ENCODE assay signal across 9 cellular contexts in genomic region chr12:25130741-25131188, GRCh38.
A peak's percentile ranks its signal among the peaks of the same experiment; 100 is the strongest.
DNase-seq lines count a peak whose midpoint lies in the region; ATAC-seq, FAIRE-seq and TF ChIP-seq lines count a peak whose summit lies in the region.
"Had no signal": no experiment of that assay in that cellular context is flagged by ENCODE, and none has a peak within 500 bp of the region (broad histone marks: within the 10 kb centered on the region; RNA-seq: fewer than 3 reads in every experiment).

No MANE protein-coding gene starts in this region.

- peak; percentile 93 for FAIRE-seq in TTC549 (lab: Jason Lieb, UNC)

- no peaks in the 10 kb centered on the region for H3K36me3 Mint-ChIP-seq in activated CD8-positive, alpha-beta memory T cell treated with anti-CD3 and anti-CD28 coated beads, Interleukin-2, amount 10 ng/mL, durations not matched to agents 7 days and 5 days

- no peak for ATAC-seq in thoracic aorta (ENCODE audit: insufficient number of reproducible peaks, low FRiP score, low read depth)
- ATAC-seq in activated CD8-positive, alpha-beta memory T cell treated with anti-CD3 and anti-CD28 coated beads, Interleukin-2, amount 10 ng/mL, durations not matched to agents 7 days and 5 days, result no peak

- peaks cover 8% of the 10 kb centered on the region for H3K27me3 Mint-ChIP-seq in activated CD8-positive, alpha-beta memory T cell treated with anti-CD3 and anti-CD28 coated beads, Interleukin-2, amount 10 ng/mL, durations not matched to agents 7 days and 5 days

- no peaks in the 10 kb centered on the region for H3K4me1 ChIP-seq in thoracic aorta (ENCODE audit: control insufficient read depth in 1 of 2, low read depth in 2 of 2)
- H3K4me1 ChIP-seq: SJSA1 had no signal

- no peak overlapping the region for H3K27ac ChIP-seq in thoracic aorta
- H3K27ac ChIP-seq: SJSA1 had no signal

- no peak overlapping the region for H3K4me3 ChIP-seq in thoracic aorta
- H3K4me3 ChIP-seq: SJSA1 had no signal

- no peaks in the 10 kb centered on the region for H3K27me3 ChIP-seq in thoracic aorta (replicated peaks; ENCODE audit: insufficient read depth)
- H3K27me3 ChIP-seq: SJSA1 had no signal

- DNase-seq in GM04503 (ENCODE audit: low read depth) (peak; percentile 9), NCI-H1048 (lab: John Stamatoyannopoulos, UW) (peak; percentile 59), glomerular endothelial cell (ENCODE audit: extremely low read depth, low read depth, low spot score) (peak; percentile 12), thoracic aorta (ENCODE audit: low spot score) (no peak), 8988T (no peak)
- DNase-seq in activated T-cell treated with anti-CD3 and anti-CD28 coated beads, Interleukin-2, amount 50 U/mL, for 48 hours, result no peak
- no peak for DNase-seq in activated CD8-positive, alpha-beta memory T cell treated with anti-CD3 and anti-CD28 coated beads, Interleukin-2, amount 10 ng/mL, durations not matched to agents 7 days and 5 days

- H3K27ac Mint-ChIP-seq in activated CD8-positive, alpha-beta memory T cell treated with anti-CD3 and anti-CD28 coated beads, Interleukin-2, amount 10 ng/mL, durations not matched to agents 7 days and 5 days, result no peak overlapping the region

- no peaks in the 10 kb centered on the region for H3K36me3 ChIP-seq in thoracic aorta
- H3K36me3 ChIP-seq: SJSA1 had no signal

- peak; percentile 66 for TF ChIP-seq CTCF in thoracic aorta (IDR thresholded peaks at IDR 0.05)

- no peaks in the 10 kb centered on the region for H3K9me3 Mint-ChIP-seq in activated CD8-positive, alpha-beta memory T cell treated with anti-CD3 and anti-CD28 coated beads, Interleukin-2, amount 10 ng/mL, durations not matched to agents 7 days and 5 days (ENCODE audit: low read depth)

- H3K9me3 ChIP-seq in thoracic aorta, result no peaks in the 10 kb centered on the region
- H3K9me3 ChIP-seq: SJSA1 had no signal

- CTCF ChIA-PET in activated CD8-positive, alpha-beta memory T cell treated with anti-CD3 and anti-CD28 coated beads, Interleukin-2, amount 10 ng/mL, durations not matched to agents 7 days and 5 days (lab: Charles Lee), result interaction anchor here (0.6 to 3.1 kb wide), 9 partner anchors 9 to 275 kb away, joined by 3 to 16 read pairs (median 3); no protein-coding TSS in a partner anchor

- H3K4me3 Mint-ChIP-seq in activated CD8-positive, alpha-beta memory T cell treated with anti-CD3 and anti-CD28 coated beads, Interleukin-2, amount 10 ng/mL, durations not matched to agents 7 days and 5 days, result no peak overlapping the region

- no peaks in the 10 kb centered on the region for H3K4me1 Mint-ChIP-seq in activated CD8-positive, alpha-beta memory T cell treated with anti-CD3 and anti-CD28 coated beads, Interleukin-2, amount 10 ng/mL, durations not matched to agents 7 days and 5 days

Comparison
In these comparisons a context has a peak if more than half of its experiments do, and no peak if none do; other contexts are left out.
1. DNase-seq: peak in GM04503 (single experiment), NCI-H1048 (single experiment) and glomerular endothelial cell (single experiment); none in thoracic aorta (single experiment), activated T-cell treated with anti-CD3 and anti-CD28 coated beads, Interleukin-2, amount 50 U/mL, for 48 hours (0 of 2), activated CD8-positive, alpha-beta memory T cell treated with anti-CD3 and anti-CD28 coated beads, Interleukin-2, amount 10 ng/mL, durations not matched to agents 7 days and 5 days (single experiment) and 8988T (single experiment).